Comparison of ENCODE assay signal across 16 cellular contexts in the genomic region with DNA sequence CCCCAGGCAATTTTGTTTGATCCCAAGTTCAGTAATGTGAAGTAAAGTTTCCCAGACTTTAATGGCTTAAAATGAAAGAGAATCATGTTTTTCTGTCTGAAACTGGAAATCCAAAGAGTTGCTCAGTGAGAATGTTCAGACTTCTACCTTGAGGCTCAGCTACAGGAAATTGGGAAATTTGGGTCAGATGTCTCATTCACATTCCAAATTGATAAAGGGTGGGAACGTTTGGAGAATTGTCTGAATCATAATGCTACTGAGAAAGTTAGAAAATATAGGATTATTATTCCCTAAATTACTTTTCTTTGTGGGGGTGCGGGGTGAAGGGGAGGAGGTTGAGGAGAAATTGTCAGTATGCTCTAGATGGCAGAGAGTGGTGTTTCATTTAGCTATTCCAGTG.
"Had no signal": no experiment of that assay in that cellular context is flagged by ENCODE, and none has a peak within 500 bp of the region (broad histone marks: within the 10 kb centered on the region; RNA-seq: fewer than 3 reads in every experiment).

No MANE protein-coding gene starts in this region.

- ATAC-seq: activated CD8-positive, alpha-beta T cell treated with anti-CD3 and anti-CD28 coated beads, Interleukin-2, amount 10 ng/mL, durations not matched to agents 7 days and 5 days; activated naive CD4-positive, alpha-beta T cell treated with anti-CD3 and anti-CD28 coated beads, Interleukin-2, amount 50 U/mL, for 72 hours; body of pancreas; left colon; lower lobe of right lung; psoas muscle; right lobe of liver had no signal

- H3K27me3 ChIP-seq: body of pancreas, right lobe of liver had no signal

- H3K4me1 ChIP-seq: lower lobe of right lung, psoas muscle, right lobe of liver had no signal

- H3K4me3 ChIP-seq: body of pancreas, lower lobe of right lung, psoas muscle, right lobe of liver had no signal

- H3K9me3 ChIP-seq: body of pancreas, lower lobe of right lung, psoas muscle, right lobe of liver had no signal

- DNase-seq: activated B cell treated with CpG ODN at 0.5 μM for 24 hours; activated CD4-positive, alpha-beta T cell treated with anti-CD3 and anti-CD28 coated beads, Interleukin-2, amount 10 ng/mL, durations not matched to agents 24 days and 14 days; activated CD8-positive, alpha-beta memory T cell treated with anti-CD3 and anti-CD28 coated beads, Interleukin-2, amount 50 U/mL, for 4 hours; activated CD8-positive, alpha-beta T cell treated with anti-CD3 and anti-CD28 coated beads, Interleukin-2, amount 10 ng/mL, durations not matched to agents 7 days and 5 days; activated gamma-delta T cell; activated T-cell treated with anti-CD3 and anti-CD28 coated beads, Interleukin-2, amount 50 U/mL, for 48 hours; amygdala; body of pancreas; effector memory CD4-positive, alpha-beta T cell; foreskin melanocyte; left colon; lower lobe of right lung; midbrain; psoas muscle; right lobe of liver had no signal

- H3K27ac ChIP-seq: body of pancreas, lower lobe of right lung, psoas muscle, right lobe of liver had no signal

- H3K36me3 ChIP-seq: lower lobe of right lung, right lobe of liver had no signal
